10 cellular contexts compared by ENCODE assay signal in the genomic region with DNA sequence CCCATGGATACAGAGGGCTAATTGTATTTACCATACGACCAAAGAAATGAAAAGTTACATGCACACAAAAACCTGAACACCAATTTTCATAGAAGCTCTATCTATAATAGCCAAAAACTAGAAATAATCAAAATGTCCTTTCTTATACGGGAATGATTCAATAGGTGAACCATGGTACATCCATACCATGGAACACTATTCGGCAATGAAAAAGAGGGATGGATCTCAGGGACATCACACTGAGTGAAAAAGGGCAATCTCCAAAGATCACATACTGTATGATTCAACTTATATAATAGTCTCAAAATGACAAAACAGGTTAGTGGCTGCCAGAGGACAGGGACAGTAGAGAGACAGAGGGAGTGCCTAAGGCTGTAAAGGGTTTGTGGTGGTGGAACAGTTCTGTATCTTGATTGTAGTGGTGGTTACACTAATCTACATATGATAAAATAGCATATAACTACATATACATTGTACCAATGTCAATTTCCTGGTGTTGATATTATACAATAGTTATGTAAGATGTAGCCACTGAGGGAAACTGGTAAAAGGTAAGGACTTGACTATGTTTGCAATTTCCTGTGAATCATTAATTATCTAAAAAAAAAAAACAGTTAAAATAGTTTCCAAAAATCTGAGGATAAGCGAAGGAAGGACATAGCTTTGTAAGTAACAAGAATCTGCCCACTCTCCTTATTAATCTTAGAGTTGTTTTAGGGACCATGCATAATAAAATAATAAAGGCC. TPM values are rescaled to one million over a fixed set of nuclear protein-coding genes. Genes with fewer than 3 reads are reported as not detected.
DNase-seq lines count a peak whose midpoint lies in the region; ATAC-seq and TF ChIP-seq lines count a peak whose summit lies in the region.
"Had no signal": no experiment of that assay in that cellular context is flagged by ENCODE, and none has a peak within 500 bp of the region (broad histone marks: within the 10 kb centered on the region; RNA-seq: fewer than 3 reads in every experiment).

No MANE protein-coding gene starts in this region.

- no peak for ATAC-seq in PC-3

- no peak overlapping the region for H4K12ac ChIP-seq in trophoblast cell (ENCODE audit: low read depth, low read length)

- H4K8ac ChIP-seq in trophoblast cell (ENCODE audit: low read depth, low read length), result no peak overlapping the region

- TF ChIP-seq CTCF in PC-3 (conservative IDR thresholded peaks at IDR 0.05; ENCODE audit: low read depth, low read length), result no peak

- H3K4ac ChIP-seq in trophoblast cell (ENCODE audit: low read depth, low read length), result peak overlapping the region; percentile 87

- no peak overlapping the region for H3K9ac ChIP-seq in PC-3 (ENCODE audit: low read length)
- H3K9ac ChIP-seq in trophoblast cell (ENCODE audit: low read length), result no peak overlapping the region

- H3K9me3 ChIP-seq in PC-3 (ENCODE audit: low read length) (no peaks in the 10 kb centered on the region), trophoblast cell (ENCODE audit: insufficient read depth, low read depth, low read length) (no peaks in the 10 kb centered on the region)
- H3K9me3 ChIP-seq in effector memory CD4-positive, alpha-beta T cell (ENCODE audit: control insufficient read depth, low read length), result no peaks in the 10 kb centered on the region

- WGBS in trophoblast cell (ENCODE audit: extremely low coverage, insufficient coverage, insufficient read length), result no CpG with 5 or more reads among the region's 4 CpGs

- no peak overlapping the region for H3K18ac ChIP-seq in trophoblast cell (ENCODE audit: low read length)

- POLR2A ChIA-PET in PC-3 (lab: Charles Lee; ENCODE audit: unreplicated experiment), result no interaction called here

- H2BK120ac ChIP-seq in trophoblast cell (ENCODE audit: insufficient read depth, low read length, poor library complexity), result no peak overlapping the region

- H3F3A ChIP-seq in PC-3 (ENCODE audit: low read length, unreplicated experiment), result no peaks in the 10 kb centered on the region

- peaks cover 83% of the 10 kb centered on the region for H3K79me2 ChIP-seq in PC-3 (ENCODE audit: low read length)
- H3K79me2 ChIP-seq in trophoblast cell (ENCODE audit: control insufficient read depth, insufficient read depth, low read length, poor library complexity), result peaks cover 7% of the 10 kb centered on the region

- intact Hi-C loops in PC-3 (cut with micrococcal nuclease), result no loop called here

- no peak overlapping the region for H2BK5ac ChIP-seq in trophoblast cell (ENCODE audit: low read depth, low read length, poor library complexity)

- BruUV-seq in PC-3 (replicated peaks; lab: Mats Ljungman, UMichigan), result no TSS peak

- H2AK5ac ChIP-seq in trophoblast cell (ENCODE audit: low read length), result no peak overlapping the region

- H3K23ac ChIP-seq in trophoblast cell (ENCODE audit: low read length), result no peak overlapping the region

- no peak overlapping the region for H2BK12ac ChIP-seq in trophoblast cell (ENCODE audit: low read length)

- no peaks in the 10 kb centered on the region for H3K9me2 ChIP-seq in PC-3 (replicated peaks; ENCODE audit: low read length)

- peaks cover 41% of the 10 kb centered on the region for H3K4me1 ChIP-seq in PC-3 (ENCODE audit: insufficient read depth, low read length)
- peaks cover 12% of the 10 kb centered on the region for H3K4me1 ChIP-seq in effector memory CD4-positive, alpha-beta T cell (ENCODE audit: control insufficient read depth, insufficient read depth, low read length, poor library complexity, severe bottlenecking)
- peaks cover 2 to 3% of the 10 kb centered on the region in 2 experiments for H3K4me1 ChIP-seq in trophoblast cell (ENCODE audit: control insufficient read depth in 1 of 2, insufficient read depth in 2 of 2, low read length in 2 of 2)

- H2AFZ ChIP-seq in PC-3 (ENCODE audit: low read length) (no peak overlapping the region), trophoblast cell (ENCODE audit: insufficient read depth, low read length, poor library complexity) (no peak overlapping the region)

- no peak overlapping the region for H4K91ac ChIP-seq in trophoblast cell (ENCODE audit: low read depth, low read length)

- DNase-seq in EH (ENCODE audit: low read depth) (peak; percentile 32), PC-3 (no peak), trophoblast cell (no peak), NCI-H82 (lab: John Stamatoyannopoulos, UW) (no peak), SIG-M5 treated with dmso at 0.1 percent for 504 hours (lab: John Stamatoyannopoulos, UW; ENCODE audit: unreplicated experiment) (no peak)
- no peak for DNase-seq in effector memory CD4-positive, alpha-beta T cell
- DNase-seq in stimulated activated naive CD4-positive, alpha-beta T cell treated with Interleukin-2 at 50 U/mL for 16 hours (lab: John Stamatoyannopoulos, UW), result no peak
- DNase-seq: DMS79, nucleus accumbens, T1000 had no signal

- peaks cover 21% of the 10 kb centered on the region for H4K20me1 ChIP-seq in PC-3 (ENCODE audit: low read length)

- H3K4me3 ChIP-seq in PC-3 (ENCODE audit: low read length), result peak overlapping the region; percentile 92; the same call in 1 of the 2 replicates
- peak overlapping the region; percentile 15 for H3K4me3 ChIP-seq in effector memory CD4-positive, alpha-beta T cell (ENCODE audit: insufficient read depth, low read depth, low read length, poor library complexity, severe bottlenecking)
- no peak overlapping the region for H3K4me3 ChIP-seq in trophoblast cell (ENCODE audit: low read depth, low read length)

- H3K14ac ChIP-seq in trophoblast cell (ENCODE audit: low read length), result no peak overlapping the region

- no peaks in the 10 kb centered on the region for H3K36me3 ChIP-seq in PC-3 (ENCODE audit: low read depth, low read length)
- H3K36me3 ChIP-seq in effector memory CD4-positive, alpha-beta T cell (ENCODE audit: control insufficient read depth, insufficient read depth, low read length), result no peaks in the 10 kb centered on the region
- peaks cover 0 to 2% of the 10 kb centered on the region in 2 experiments for H3K36me3 ChIP-seq in trophoblast cell (ENCODE audit: control insufficient read depth in 1 of 2, insufficient read depth in 2 of 2, low read length in 2 of 2)

- CTCF ChIA-PET in PC-3 (lab: Charles Lee), result interaction anchor here (0.6 kb wide), 1 partner anchor 378 kb away, joined by 4 read pairs; no protein-coding TSS in a partner anchor

- H3K27ac ChIP-seq in PC-3 (ENCODE audit: low read length) (no peak overlapping the region), trophoblast cell (ENCODE audit: low read depth, low read length) (no peak overlapping the region)
- H3K27ac ChIP-seq in effector memory CD4-positive, alpha-beta T cell (ENCODE audit: insufficient read depth, low read length, poor library complexity, severe bottlenecking), result no peak overlapping the region

- H3K27me3 ChIP-seq in PC-3 (ENCODE audit: low read length) (no peaks in the 10 kb centered on the region), trophoblast cell (ENCODE audit: insufficient read depth, low read length) (no peaks in the 10 kb centered on the region)
- no peaks in the 10 kb centered on the region for H3K27me3 ChIP-seq in effector memory CD4-positive, alpha-beta T cell (replicated peaks; ENCODE audit: control insufficient read depth, insufficient read depth, low read length, poor library complexity, severe bottlenecking)

- H3K4me2 ChIP-seq in PC-3 (ENCODE audit: low read length) (peak overlapping the region; percentile 96), trophoblast cell (ENCODE audit: low read length) (no peak overlapping the region)

- H3K79me1 ChIP-seq in trophoblast cell (ENCODE audit: low read length), result peaks cover 4% of the 10 kb centered on the region

RNA-seq across cellular contexts. Expression of a gene that starts 3.7 kb away (rescaled TPM):
- total RNA-seq in PC-3 (2014; rRNA removed), result 8.4 and 11.7 TPM in 2 replicates
- polyA plus RNA-seq in trophoblast cell (2013), result 5.7 TPM in 2 replicates

RNA-seq across cellular contexts. Expression of a gene that starts 49.3 kb away (rescaled TPM):
- total RNA-seq in PC-3 (2014; rRNA removed), result 23.4 and 27.3 TPM in 2 replicates
- 26.1 and 27.1 TPM in 2 replicates for polyA plus RNA-seq in trophoblast cell (2013)
